31 cellular contexts compared by ENCODE assay signal in the genomic region with DNA sequence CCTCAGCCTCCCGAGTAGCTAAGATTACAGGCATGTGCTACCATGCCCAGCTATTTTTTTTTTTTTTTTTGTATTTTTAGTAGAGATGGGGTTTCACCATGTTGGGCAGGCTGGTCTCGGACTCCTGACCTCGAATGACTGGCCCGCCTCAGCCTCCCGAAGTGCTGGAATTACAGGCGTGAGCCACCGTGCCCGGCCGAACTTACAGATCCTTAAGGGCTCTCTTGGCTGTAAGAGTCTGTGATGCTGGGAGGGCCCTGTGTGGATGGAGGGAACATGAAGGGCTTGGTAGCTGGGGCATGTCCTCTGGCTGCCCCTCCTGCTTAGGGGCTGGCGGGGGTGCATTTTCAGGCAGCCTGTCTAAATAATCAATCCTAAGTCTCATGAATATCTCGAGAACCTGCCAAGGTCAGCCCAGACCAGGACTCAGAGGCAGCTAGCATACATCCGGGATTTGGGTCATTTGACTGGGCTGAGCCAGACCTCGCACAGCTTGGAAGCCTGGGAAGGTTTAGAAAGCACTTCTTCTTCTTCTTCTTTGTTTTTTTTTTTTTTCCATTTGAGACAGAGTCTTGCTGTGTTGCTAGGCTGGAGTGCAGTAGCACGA. TPM values are rescaled to one million over a fixed set of nuclear protein-coding genes. Genes with fewer than 3 reads are reported as not detected.
"Had no signal": no experiment of that assay in that cellular context is flagged by ENCODE, and none has a peak within 500 bp of the region (broad histone marks: within the 10 kb centered on the region; RNA-seq: fewer than 3 reads in every experiment).

No MANE protein-coding gene starts in this region.

- DNase-seq: activated CD4-positive, alpha-beta memory T cell treated with anti-CD3 and anti-CD28 coated beads, Interleukin-2, amount 10 ng/mL, durations not matched to agents 7 days and 5 days; activated CD4-positive, alpha-beta T cell treated with anti-CD3 and anti-CD28 coated beads for 36 hours; activated CD4-positive, alpha-beta T cell treated with anti-CD3 and anti-CD28 coated beads, Interleukin-2, amount 10 ng/mL, durations not matched to agents 7 days and 5 days; activated CD4-positive, alpha-beta T cell treated with anti-CD3 and anti-CD28 coated beads, Interleukin-2, amount 50 U/mL, for 4 hours; activated CD4-positive, CD25-positive, alpha-beta regulatory T cell; activated CD4-positive, CD25-positive, alpha-beta regulatory T cell treated with anti-CD3 and anti-CD28 coated beads, Interleukin-2, amount 50 U/mL, for 72 hours; activated CD8-positive, alpha-beta memory T cell treated with anti-CD3 and anti-CD28 coated beads, Interleukin-2, amount 50 U/mL, for 48 hours; activated gamma-delta T cell; activated naive CD4-positive, alpha-beta T cell; activated naive CD4-positive, alpha-beta T cell treated with anti-CD3 and anti-CD28 coated beads, Interleukin-2, amount 10 ng/mL, durations not matched to agents 7 days and 5 days; activated naive CD8-positive, alpha-beta T cell treated with anti-CD3 and anti-CD28 coated beads, Interleukin-2, amount 10 ng/mL, durations not matched to agents 7 days and 5 days; activated T-cell treated with anti-CD3 and anti-CD28 coated beads for 4 hours; activated T-cell treated with anti-CD3 and anti-CD28 coated beads, Interleukin-2, amount 50 U/mL, for 24 hours; activated T-cell treated with anti-CD3 and anti-CD28 coated beads, Interleukin-2, amount 50 U/mL, for 72 hours; caudate nucleus; cortex of kidney; dermis blood vessel endothelial cell; effector CD4-positive, alpha-beta T cell; effector memory CD8-positive, alpha-beta T cell; erythroblast; foreskin keratinocyte; gastrocnemius medialis; glutamatergic neuron; heart left ventricle; T-helper 2 cell had no signal

- ATAC-seq: activated CD4-positive, alpha-beta T cell treated with anti-CD3 and anti-CD28 coated beads for 36 hours; activated naive CD4-positive, alpha-beta T cell treated with anti-CD3 and anti-CD28 coated beads, Interleukin-2, amount 50 U/mL, for 72 hours; activated T-cell treated with anti-CD3 and anti-CD28 coated beads, Interleukin-2, amount 50 U/mL, for 72 hours; effector memory CD8-positive, alpha-beta T cell; foreskin keratinocyte; gastrocnemius medialis; heart left ventricle had no signal

- H3K27ac Mint-ChIP-seq: activated CD4-positive, alpha-beta memory T cell treated with anti-CD3 and anti-CD28 coated beads, Interleukin-2, amount 10 ng/mL, durations not matched to agents 7 days and 5 days; activated CD4-positive, alpha-beta T cell treated with anti-CD3 and anti-CD28 coated beads for 36 hours; activated CD4-positive, alpha-beta T cell treated with anti-CD3 and anti-CD28 coated beads, Interleukin-2, amount 10 ng/mL, durations not matched to agents 7 days and 5 days; activated naive CD4-positive, alpha-beta T cell treated with anti-CD3 and anti-CD28 coated beads, Interleukin-2, amount 10 ng/mL, durations not matched to agents 7 days and 5 days; activated naive CD4-positive, alpha-beta T cell treated with anti-CD3 and anti-CD28 coated beads, Interleukin-2, amount 50 U/mL, for 72 hours; activated naive CD8-positive, alpha-beta T cell treated with anti-CD3 and anti-CD28 coated beads, Interleukin-2, amount 10 ng/mL, durations not matched to agents 7 days and 5 days; activated T-cell treated with anti-CD3 and anti-CD28 coated beads, Interleukin-2, amount 50 U/mL, for 24 hours; activated T-cell treated with anti-CD3 and anti-CD28 coated beads, Interleukin-2, amount 50 U/mL, for 72 hours; brain had no signal

- H3K36me3 ChIP-seq: ascending aorta, esophagus muscularis mucosa, gastrocnemius medialis, heart left ventricle had no signal

- H3K4me1 ChIP-seq: ascending aorta, foreskin keratinocyte, gastrocnemius medialis had no signal

- H3K4me3 Mint-ChIP-seq: activated CD4-positive, alpha-beta memory T cell treated with anti-CD3 and anti-CD28 coated beads, Interleukin-2, amount 10 ng/mL, durations not matched to agents 7 days and 5 days; activated CD4-positive, alpha-beta T cell treated with anti-CD3 and anti-CD28 coated beads for 36 hours; activated CD4-positive, alpha-beta T cell treated with anti-CD3 and anti-CD28 coated beads, Interleukin-2, amount 10 ng/mL, durations not matched to agents 7 days and 5 days; activated naive CD4-positive, alpha-beta T cell treated with anti-CD3 and anti-CD28 coated beads, Interleukin-2, amount 10 ng/mL, durations not matched to agents 7 days and 5 days; activated naive CD8-positive, alpha-beta T cell treated with anti-CD3 and anti-CD28 coated beads, Interleukin-2, amount 10 ng/mL, durations not matched to agents 7 days and 5 days; activated T-cell treated with anti-CD3 and anti-CD28 coated beads, Interleukin-2, amount 50 U/mL, for 24 hours; activated T-cell treated with anti-CD3 and anti-CD28 coated beads, Interleukin-2, amount 50 U/mL, for 72 hours; brain; effector memory CD8-positive, alpha-beta T cell had no signal

- H3K4me3 ChIP-seq: ascending aorta, esophagus muscularis mucosa, gastrocnemius medialis, heart left ventricle had no signal

- H3K9me3 ChIP-seq: ascending aorta, esophagus muscularis mucosa, gastrocnemius medialis, heart left ventricle had no signal

- H3K4me1 Mint-ChIP-seq: activated naive CD4-positive, alpha-beta T cell treated with anti-CD3 and anti-CD28 coated beads, Interleukin-2, amount 10 ng/mL, durations not matched to agents 7 days and 5 days; brain had no signal

- H3K27me3 ChIP-seq: ascending aorta, gastrocnemius medialis, heart left ventricle had no signal

- H3K9me3 Mint-ChIP-seq: activated CD4-positive, alpha-beta memory T cell treated with anti-CD3 and anti-CD28 coated beads, Interleukin-2, amount 10 ng/mL, durations not matched to agents 7 days and 5 days; activated CD4-positive, alpha-beta T cell treated with anti-CD3 and anti-CD28 coated beads, Interleukin-2, amount 10 ng/mL, durations not matched to agents 7 days and 5 days; activated naive CD4-positive, alpha-beta T cell treated with anti-CD3 and anti-CD28 coated beads, Interleukin-2, amount 10 ng/mL, durations not matched to agents 7 days and 5 days; activated naive CD4-positive, alpha-beta T cell treated with anti-CD3 and anti-CD28 coated beads, Interleukin-2, amount 50 U/mL, for 72 hours; activated naive CD8-positive, alpha-beta T cell treated with anti-CD3 and anti-CD28 coated beads, Interleukin-2, amount 10 ng/mL, durations not matched to agents 7 days and 5 days; activated T-cell treated with anti-CD3 and anti-CD28 coated beads, Interleukin-2, amount 50 U/mL, for 24 hours; activated T-cell treated with anti-CD3 and anti-CD28 coated beads, Interleukin-2, amount 50 U/mL, for 72 hours; effector memory CD8-positive, alpha-beta T cell had no signal

- H3K27ac ChIP-seq: ascending aorta, esophagus muscularis mucosa, foreskin keratinocyte, gastrocnemius medialis, heart left ventricle had no signal

- H3K27me3 Mint-ChIP-seq: activated CD4-positive, alpha-beta memory T cell treated with anti-CD3 and anti-CD28 coated beads, Interleukin-2, amount 10 ng/mL, durations not matched to agents 7 days and 5 days; activated CD4-positive, alpha-beta T cell treated with anti-CD3 and anti-CD28 coated beads for 36 hours; activated CD4-positive, alpha-beta T cell treated with anti-CD3 and anti-CD28 coated beads, Interleukin-2, amount 10 ng/mL, durations not matched to agents 7 days and 5 days; activated naive CD4-positive, alpha-beta T cell treated with anti-CD3 and anti-CD28 coated beads, Interleukin-2, amount 10 ng/mL, durations not matched to agents 7 days and 5 days; activated naive CD8-positive, alpha-beta T cell treated with anti-CD3 and anti-CD28 coated beads, Interleukin-2, amount 10 ng/mL, durations not matched to agents 7 days and 5 days; activated T-cell treated with anti-CD3 and anti-CD28 coated beads, Interleukin-2, amount 50 U/mL, for 24 hours had no signal

- H3K36me3 Mint-ChIP-seq: activated naive CD4-positive, alpha-beta T cell treated with anti-CD3 and anti-CD28 coated beads, Interleukin-2, amount 10 ng/mL, durations not matched to agents 7 days and 5 days; activated naive CD4-positive, alpha-beta T cell treated with anti-CD3 and anti-CD28 coated beads, Interleukin-2, amount 50 U/mL, for 72 hours; brain had no signal

RNA-seq across cellular contexts. Expression of gene SPNS3, which starts 17.1 kb away (rescaled TPM):
- total RNA-seq: ascending aorta, bronchial epithelial cell, chondrocyte, foreskin keratinocyte, gastrocnemius medialis had no signal
